Comparison of ENCODE assay signal across 31 cellular contexts in genomic region chr14:105873870-105874512, GRCh38.
"Had no signal": no experiment of that assay in that cellular context is flagged by ENCODE, and none has a peak within 500 bp of the region (broad histone marks: within the 10 kb centered on the region; RNA-seq: fewer than 3 reads in every experiment).

No MANE protein-coding gene starts in this region.

- H3K4me3 Mint-ChIP-seq: natural killer cell; nephron; neural progenitor cell; stimulated activated memory B cell treated with anti-CD40 and anti-IgM and Interleukin-4, amounts not matched to agents 10 μg/mL and 1 μg/mL and 100 μg/mL, for 72 hours; stimulated activated naive CD8-positive, alpha-beta T cell treated with anti-CD3 and anti-CD28 coated beads, Interleukin-15, amount 100 ng/mL, for 72 hours; type B pancreatic cell had no signal

- H3K4me1 Mint-ChIP-seq: natural killer cell; nephron; neural progenitor cell; stimulated activated memory B cell treated with anti-CD40 and anti-IgM and Interleukin-4, amounts not matched to agents 10 μg/mL and 1 μg/mL and 100 μg/mL, for 72 hours had no signal

- H3K9me3 Mint-ChIP-seq: natural killer cell; stimulated activated memory B cell treated with anti-CD40 and anti-IgM and Interleukin-4, amounts not matched to agents 10 μg/mL and 1 μg/mL and 100 μg/mL, for 72 hours; stimulated activated naive CD8-positive, alpha-beta T cell treated with anti-CD3 and anti-CD28 coated beads, Interleukin-15, amount 100 ng/mL, for 72 hours had no signal

- H3K27ac Mint-ChIP-seq: natural killer cell; nephron; neural progenitor cell; progenitor cell of endocrine pancreas; stimulated activated memory B cell treated with anti-CD40 and anti-IgM and Interleukin-4, amounts not matched to agents 10 μg/mL and 1 μg/mL and 100 μg/mL, for 72 hours; stimulated activated naive CD8-positive, alpha-beta T cell treated with anti-CD3 and anti-CD28 coated beads, Interleukin-15, amount 100 ng/mL, for 72 hours; type B pancreatic cell had no signal

- H3K4me1 ChIP-seq: neural progenitor cell, parathyroid adenoma, psoas muscle, suprapubic skin, testis, tibial artery, transverse colon, upper lobe of right lung, uterus had no signal

- H3K27ac ChIP-seq: neural progenitor cell, ovary, parathyroid adenoma, psoas muscle, skin epidermis, spleen, suprapubic skin, testis, tibial artery, transverse colon, upper lobe of right lung, uterus had no signal

- H3K9me3 ChIP-seq: ovary, psoas muscle, spleen, suprapubic skin, testis, tibial artery, transverse colon, upper lobe of right lung, uterus had no signal

- H3K36me3 Mint-ChIP-seq: natural killer cell; neural progenitor cell; stimulated activated memory B cell treated with anti-CD40 and anti-IgM and Interleukin-4, amounts not matched to agents 10 μg/mL and 1 μg/mL and 100 μg/mL, for 72 hours; type B pancreatic cell had no signal

- H3K36me3 ChIP-seq: neural progenitor cell, ovary, spleen, suprapubic skin, tibial artery, transverse colon, upper lobe of right lung, uterus had no signal

- DNase-seq: natural killer cell; occipital lobe; ovary; posterior cingulate gyrus; psoas muscle; right cardiac atrium; spleen; stimulated activated CD4-positive, alpha-beta T cell treated with anti-CD3 and anti-CD28 coated beads, Interleukin-12 subunit alpha, Interleukin-12 subunit beta, amount 100 ng/mL, for 4 hours; stimulated activated CD4-positive, alpha-beta T cell treated with anti-CD3 and anti-CD28 coated beads, Interleukin-1b, Interleukin-23, amount 100 ng/mL, for 48 hours; stimulated activated CD4-positive, alpha-beta T cell treated with anti-CD3 and anti-CD28 coated beads, Interleukin-4, amount 100 ng/mL, for 1 hour; stimulated activated CD4-positive, alpha-beta T cell treated with anti-CD3 and anti-CD28 coated beads, Interleukin-4, amount 100 ng/mL, for 4 hours; stimulated activated CD8-positive, alpha-beta memory T cell treated with anti-CD3 and anti-CD28 coated beads, Interleukin-4, amount 100 ng/mL, for 48 hours; stimulated activated naive CD4-positive, alpha-beta T cell; stimulated activated naive CD8-positive, alpha-beta T cell treated with anti-CD3 and anti-CD28 coated beads, Interleukin-15, amount 100 ng/mL, for 72 hours; stimulated activated naive CD8-positive, alpha-beta T cell treated with anti-CD3 and anti-CD28 coated beads, Interleukin-15, Interleukin-2, amounts not matched to agents 100 U/mL and 50 U/mL, for 24 hours; substantia nigra; testis; tibial artery; transverse colon; upper lobe of right lung; uterus had no signal

- ATAC-seq: natural killer cell; psoas muscle; right cardiac atrium; sciatic nerve; stimulated activated memory B cell treated with anti-CD40 and anti-IgM and Interleukin-4, amounts not matched to agents 10 μg/mL and 1 μg/mL and 100 μg/mL, for 72 hours; stimulated activated naive CD8-positive, alpha-beta T cell treated with anti-CD3 and anti-CD28 coated beads, Interleukin-15, amount 100 ng/mL, for 72 hours; stimulated activated naive CD8-positive, alpha-beta T cell treated with anti-CD3 and anti-CD28 coated beads, Interleukin-15, Interleukin-2, amounts not matched to agents 100 U/mL and 50 U/mL, for 24 hours; upper lobe of right lung had no signal

- H3K27me3 ChIP-seq: neural progenitor cell, ovary, spleen, testis, transverse colon, upper lobe of right lung, uterus had no signal

- H3K27me3 Mint-ChIP-seq: progenitor cell of endocrine pancreas; stimulated activated memory B cell treated with anti-CD40 and anti-IgM and Interleukin-4, amounts not matched to agents 10 μg/mL and 1 μg/mL and 100 μg/mL, for 72 hours; stimulated activated naive CD8-positive, alpha-beta T cell treated with anti-CD3 and anti-CD28 coated beads, Interleukin-15, amount 100 ng/mL, for 72 hours; type B pancreatic cell had no signal

- H3K4me3 ChIP-seq: neural progenitor cell, ovary, psoas muscle, skin epidermis, smooth muscle cell, spleen, suprapubic skin, testis, tibial artery, transverse colon, upper lobe of right lung, uterus had no signal
